In genomic region chr14:103928011-103928890, GRCh38 we compare ENCODE assay signal across 26 cellular contexts. TPM values are rescaled to one million over a fixed set of nuclear protein-coding genes. Genes with fewer than 3 reads are reported as not detected.
A peak's percentile ranks its signal among the peaks of the same experiment; 100 is the strongest.
DNase-seq lines count a peak whose midpoint lies in the region; ATAC-seq, FAIRE-seq and TF ChIP-seq lines count a peak whose summit lies in the region.
"Had no signal": no experiment of that assay in that cellular context is flagged by ENCODE, and none has a peak within 500 bp of the region (broad histone marks: within the 10 kb centered on the region; RNA-seq: fewer than 3 reads in every experiment).

Gene TDRD9, plus strand, starts transcription at chr14:103928456. Its CDS starts 54 bp downstream, at chr14:103928510.

- H3K36me3 ChIP-seq in H7 (replicated peaks; ENCODE audit: control insufficient read depth, insufficient read depth, low read length), result no peaks in the 10 kb centered on the region
- H3K36me3 ChIP-seq in pancreas, result no peaks in the 10 kb centered on the region
- no peaks in the 10 kb centered on the region for H3K36me3 ChIP-seq in colonic mucosa
- H3K36me3 ChIP-seq: cardiac muscle cell, thoracic aorta had no signal

- ATAC-seq in pancreas (peak; percentile 25 to 81 (median 38)), HG03460 (IDR thresholded peaks at IDR 0.05; ENCODE audit: unreplicated experiment) (no peak)
- ATAC-seq: foreskin keratinocyte, GM12878, HepG2, left ventricle myocardium superior had no signal

- H3K9me3 ChIP-seq in pancreas (no peaks in the 10 kb centered on the region), colonic mucosa (no peaks in the 10 kb centered on the region)
- H3K9me3 ChIP-seq: thoracic aorta had no signal

- DNase-seq in CD14-positive monocyte (ENCODE audit: low spot score), result no peak
- DNase-seq in H7, result peak; percentile 55
- DNase-seq in pancreas, result peak in 1 of 6 donors; percentile 69
- no peak for DNase-seq in colonic mucosa
- no peak for DNase-seq in RKO (ENCODE audit: low spot score)
- DNase-seq: activated CD4-positive, alpha-beta T cell treated with anti-CD3 and anti-CD28 coated beads, Interleukin-2, amount 50 U/mL, for 4 hours; DMS53; dorsolateral prefrontal cortex; foreskin keratinocyte; GF-D8; left ventricle myocardium superior; NCI-H1105; NCI-H510A; stimulated activated CD4-positive, alpha-beta T cell treated with anti-CD3 and anti-CD28 coated beads, Interleukin-1b, Interleukin-23, amount 100 ng/mL, for 48 hours had no signal

- intact Hi-C loops in CD14-positive monocyte (cut with micrococcal nuclease), result no loop called here
- intact Hi-C loops in dendritic cell treated with granulocyte-macrophage colony-stimulating factor and Interleukin-4, amounts not matched to agents 40 ng/mL and 50 ng/mL, for 4 days (cut with micrococcal nuclease), result no loop called here
- intact Hi-C loops in pancreas (cut with DNase I), result no loop called here
- intact Hi-C loops in colonic mucosa (cut with DNase I), result no loop called here

- peak within 1 kb of the TSS; percentile 50 to 97 (median 70) for H3K27ac Mint-ChIP-seq in CD14-positive monocyte
- no peak within 1 kb of the TSS for H3K27ac Mint-ChIP-seq in dendritic cell treated with granulocyte-macrophage colony-stimulating factor and Interleukin-4, amounts not matched to agents 40 ng/mL and 50 ng/mL, for 4 days
- H3K27ac Mint-ChIP-seq: nephron had no signal

- no peak within 1 kb of the TSS for H3K27ac ChIP-seq in pancreas
- no peak within 1 kb of the TSS for H3K27ac ChIP-seq in colonic mucosa
- H3K27ac ChIP-seq: cardiac muscle cell, dorsolateral prefrontal cortex, epithelial cell of prostate, foreskin keratinocyte, SK-N-MC, skin epidermis, thoracic aorta had no signal

- H3K4me3 Mint-ChIP-seq in CD14-positive monocyte, result peak within 1 kb of the TSS in 1 of 2 donors; percentile 12
- H3K4me3 Mint-ChIP-seq in dendritic cell treated with granulocyte-macrophage colony-stimulating factor and Interleukin-4, amounts not matched to agents 40 ng/mL and 50 ng/mL, for 4 days, result peak within 1 kb of the TSS; percentile 30
- H3K4me3 Mint-ChIP-seq: nephron had no signal

- H3K36me3 Mint-ChIP-seq in CD14-positive monocyte, result peaks cover 2 to 3% of the 10 kb centered on the region in 2 donors
- H3K36me3 Mint-ChIP-seq in dendritic cell treated with granulocyte-macrophage colony-stimulating factor and Interleukin-4, amounts not matched to agents 40 ng/mL and 50 ng/mL, for 4 days (ENCODE audit: low read depth), result no peaks in the 10 kb centered on the region
- H3K36me3 Mint-ChIP-seq: CD8-positive, alpha-beta memory T cell had no signal

- peaks cover 0 to 4% (median 3%) of the 10 kb centered on the region in 7 donors for H3K9me3 Mint-ChIP-seq in CD14-positive monocyte
- H3K9me3 Mint-ChIP-seq in dendritic cell treated with granulocyte-macrophage colony-stimulating factor and Interleukin-4, amounts not matched to agents 40 ng/mL and 50 ng/mL, for 4 days, result no peaks in the 10 kb centered on the region
- H3K9me3 Mint-ChIP-seq: CD8-positive, alpha-beta memory T cell had no signal

- peaks cover 0 to 4% (median 2%) of the 10 kb centered on the region in 3 donors for H3K27me3 Mint-ChIP-seq in CD14-positive monocyte (ENCODE audit: low read depth in 3 of 3)
- H3K27me3 Mint-ChIP-seq in dendritic cell treated with granulocyte-macrophage colony-stimulating factor and Interleukin-4, amounts not matched to agents 40 ng/mL and 50 ng/mL, for 4 days, result no peaks in the 10 kb centered on the region

- H3K4me3 ChIP-seq in H7 (ENCODE audit: insufficient read depth, low read depth, low read length) (no peak within 1 kb of the TSS), pancreas (peak within 1 kb of the TSS in 1 of 4 donors; percentile 37), colonic mucosa (no peak within 1 kb of the TSS)
- H3K4me3 ChIP-seq: cardiac muscle cell, GM12878, SK-N-MC, thoracic aorta had no signal

- H3K9ac ChIP-seq in colonic mucosa (ENCODE audit: low read depth in 2 of 2, low read length in 2 of 2), result no peak within 1 kb of the TSS

- H3K4me1 Mint-ChIP-seq in CD14-positive monocyte, result peaks cover 66% of the 10 kb centered on the region
- H3K4me1 Mint-ChIP-seq in dendritic cell treated with granulocyte-macrophage colony-stimulating factor and Interleukin-4, amounts not matched to agents 40 ng/mL and 50 ng/mL, for 4 days (ENCODE audit: low read depth), result peaks cover 55% of the 10 kb centered on the region
- H3K4me1 Mint-ChIP-seq: CD8-positive, alpha-beta memory T cell; nephron had no signal

- TF ChIP-seq CTCF in CD14-positive monocyte (IDR thresholded peaks at IDR 0.05) (no peak), pancreas (IDR thresholded peaks at IDR 0.05) (no peak), colonic mucosa (IDR thresholded peaks at IDR 0.05) (no peak)

- FAIRE-seq in pancreas (lab: Jason Lieb, UNC), result no peak
- FAIRE-seq: GM12878, HepG2 had no signal

- H3K27me3 ChIP-seq in H7 (ENCODE audit: control insufficient read depth, insufficient read depth, low read length), result no peaks in the 10 kb centered on the region
- H3K27me3 ChIP-seq in pancreas, result no peaks in the 10 kb centered on the region
- no peaks in the 10 kb centered on the region for H3K27me3 ChIP-seq in colonic mucosa
- H3K27me3 ChIP-seq: cardiac muscle cell, foreskin keratinocyte had no signal

- H3K4me1 ChIP-seq in pancreas, result no peaks in the 10 kb centered on the region
- no peaks in the 10 kb centered on the region for H3K4me1 ChIP-seq in colonic mucosa

- 49 to 57% methylated on average over 72 to 97 of the region's 97 CpGs for WGBS in pancreas, 2 donors

RNA-seq across cellular contexts. Expression of gene TDRD9, which starts in this region (rescaled TPM):
- polyA plus RNA-seq in CD14-positive monocyte (10 to 100 TPM in 1 of 2 donors, 1 to 10 TPM in 1; 7.6 to 11.8 TPM), pancreas (10 to 100 TPM in 1 of 2 donors, 1 to 10 TPM in 1; 2.9 to 28.6 TPM)
- total RNA-seq in H7 (2014; rRNA removed; shearing (Covaris generic)), result not detected in 2 replicates
- total RNA-seq in pancreas (1 to 10 TPM in 4 of 6 donors, under 1 TPM in 2; 0.67 to 5.6 (median 1.6) TPM), colonic mucosa (1 to 10 TPM in 1 of 2 donors, under 1 TPM in 1; 0.44 to 1.1 TPM)
- total RNA-seq: cardiac muscle cell, GM12878, HepG2, RPMI7951 had no signal
- polyA plus RNA-seq: HepG2 had no signal

Comparison
In these comparisons a context has a peak if more than half of its experiments do, and no peak if none do; other contexts are left out.
1. Peak in DNase-seq in H7; RNA of the gene not detected or under 1 TPM.